ENCODE assay signal across 8 cellular contexts in the genomic region with DNA sequence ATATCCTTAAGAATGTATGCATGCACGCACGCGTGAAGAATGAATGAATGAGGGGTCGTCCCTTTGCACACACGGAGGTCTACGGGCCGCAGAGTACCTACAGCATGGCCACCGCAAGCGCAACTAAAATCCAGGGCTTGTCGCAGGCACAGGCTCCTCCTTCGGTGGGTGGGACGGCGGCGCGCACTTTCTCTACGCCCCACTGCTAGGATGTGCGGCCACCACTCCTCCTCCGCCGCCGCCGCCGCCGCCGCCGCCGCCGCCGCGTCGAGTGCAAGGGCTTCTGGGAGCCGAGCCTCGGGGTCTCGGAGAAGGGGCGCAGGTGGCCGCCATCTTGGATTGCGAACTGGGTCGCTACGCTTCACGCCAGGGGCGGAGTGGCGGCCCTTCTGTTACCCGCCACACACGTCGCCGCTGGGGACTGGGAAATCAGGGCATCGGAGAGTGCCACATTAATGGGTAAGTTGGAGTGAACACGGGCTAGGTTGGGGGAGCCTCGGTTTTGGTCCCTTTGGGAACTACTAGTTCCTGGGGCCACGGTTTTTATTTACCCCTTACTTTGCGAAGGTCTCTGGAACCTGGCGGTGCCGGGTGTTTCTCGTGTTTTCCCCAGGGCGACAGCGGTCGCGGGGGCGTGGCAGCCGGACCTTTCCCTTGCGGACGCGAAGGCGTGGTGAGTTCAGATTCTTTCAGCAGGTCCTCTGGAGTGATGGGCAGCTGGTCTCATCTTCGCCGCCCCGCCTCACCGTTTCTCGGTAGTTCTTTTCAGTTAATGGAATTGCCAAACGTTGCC. TPM values are rescaled to one million over a fixed set of nuclear protein-coding genes. Genes with fewer than 3 reads are reported as not detected.
DNase-seq lines count a peak whose midpoint lies in the region; ATAC-seq, FAIRE-seq and TF ChIP-seq lines count a peak whose summit lies in the region.

A gene (plus strand): TSS at position 332 of the 793 bp plus-strand sequence. CDS start 124 bp downstream, at position 456.

- TF ChIP-seq CTCF in adrenal gland (IDR thresholded peaks at IDR 0.05) (no peak), heart right ventricle (IDR thresholded peaks at IDR 0.05) (no peak), upper lobe of left lung (IDR thresholded peaks at IDR 0.05) (no peak)

- H3K36me3 ChIP-seq in adrenal gland (replicated peaks in 1 of 2): no peaks in the 10 kb centered on the region
- peaks cover 0 to 12% (median 0%) of the 10 kb centered on the region in 9 donors for H3K36me3 ChIP-seq in heart right ventricle
- H3K36me3 ChIP-seq in upper lobe of left lung: peaks cover 0 to 7% (median 0%) of the 10 kb centered on the region in 4 donors

- H3K27me3 ChIP-seq in adrenal gland (no peaks in the 10 kb centered on the region), heart right ventricle (no peaks in the 10 kb centered on the region), upper lobe of left lung (no peaks in the 10 kb centered on the region)

- no peak for TF ChIP-seq EP300 in upper lobe of left lung (IDR thresholded peaks at IDR 0.05)

- H3K27ac ChIP-seq in adrenal gland: peak within 1 kb of the TSS in 4 of 5 donors; percentile 90 to 97 (median 94)
- H3K27ac ChIP-seq in heart right ventricle: peak within 1 kb of the TSS; percentile 63 to 97 (median 88)
- H3K27ac ChIP-seq in upper lobe of left lung: peak within 1 kb of the TSS; percentile 85 to 95 (median 90)

- ATAC-seq in HG02840 (IDR thresholded peaks at IDR 0.05; ENCODE audit: low FRiP score, unreplicated experiment) (peak; percentile 97), heart right ventricle (peak; percentile 98 to 99 (median 98)), upper lobe of left lung (ENCODE audit: low FRiP score in 2 of 2) (peak; percentile 97 to 99)

- no peaks in the 10 kb centered on the region for H3K9me3 ChIP-seq in adrenal gland (replicated peaks in 1 of 3)
- peaks cover 0 to 7% (median 0%) of the 10 kb centered on the region in 11 donors for H3K9me3 ChIP-seq in heart right ventricle
- no peaks in the 10 kb centered on the region for H3K9me3 ChIP-seq in upper lobe of left lung

- TF ChIP-seq POLR2A in GM12892 (IDR thresholded peaks at IDR 0.05; ENCODE audit: low read depth, low read length): peak; percentile 97
- TF ChIP-seq POLR2A in adrenal gland (IDR thresholded peaks at IDR 0.05): peak in 1 of 2 donors; percentile 85
- peak in 2 of 4 donors; percentile 22 to 74 for TF ChIP-seq POLR2A in upper lobe of left lung (IDR thresholded peaks at IDR 0.05)

- intact Hi-C loops in adrenal gland (cut with DNase I) (no loop called here), heart right ventricle (cut with DNase I) (no loop called here), posterior vena cava (cut with DNase I) (no loop called here)

- FAIRE-seq in GM12892 (lab: Jason Lieb, UNC): peak; percentile 96

- DNase-seq in GM12892 (ENCODE audit: insufficient read length) (peak; percentile 81), NCI-H1436 (lab: John Stamatoyannopoulos, UW) (peak; percentile 86), SW480 (ENCODE audit: low spot score) (peak; percentile 88), adrenal gland (peak; percentile 86 to 95 (median 92)), heart right ventricle (peak; percentile 90), posterior vena cava (ENCODE audit: low spot score) (peak; percentile 97), upper lobe of left lung (peak; percentile 95 to 98)

- H3K4me3 ChIP-seq in adrenal gland: peak within 1 kb of the TSS; percentile 51 to 87 (median 80)
- peak within 1 kb of the TSS; percentile 44 to 98 (median 72) for H3K4me3 ChIP-seq in heart right ventricle
- peak within 1 kb of the TSS; percentile 56 to 76 (median 66) for H3K4me3 ChIP-seq in upper lobe of left lung

- WGBS in adrenal gland, 4 donors: 0 to 1% (median 1%) methylated on average over 22 to 69 of the region's 69 CpGs
- WGBS in heart right ventricle, 2 donors: 0% methylated on average over 67 to 69 of the region's 69 CpGs
- 0 to 1% methylated on average over 39 to 61 of the region's 69 CpGs for WGBS in upper lobe of left lung, 2 donors

- H3K4me1 ChIP-seq in adrenal gland (replicated peaks in 1 of 2) (peaks cover 10 to 20% of the 10 kb centered on the region in 2 donors), heart right ventricle (peaks cover 0 to 27% (median 17%) of the 10 kb centered on the region in 9 donors), upper lobe of left lung (peaks cover 9 to 22% (median 15%) of the 10 kb centered on the region in 4 donors)

RNA-seq across cellular contexts. Expression of the gene that starts here (rescaled TPM):
- 3.8 TPM for polyA plus RNA-seq in GM12892 (2012; ENCODE audit: missing spikeins)
- total RNA-seq in adrenal gland (10 to 100 TPM in 4 of 8 donors, 1 to 10 TPM in 4; 5.3 to 21.9 (median 11.1) TPM), heart right ventricle (10 to 100 TPM in 1 of 10 donors, 1 to 10 TPM in 9; 6.8 to 11.7 (median 8.3) TPM), posterior vena cava (10 to 100 TPM; 18.3 to 23.7 TPM), upper lobe of left lung (10 to 100 TPM in 3 of 6 donors, 1 to 10 TPM in 3; 3.1 to 20.1 (median 9.2) TPM)
- polyA plus RNA-seq in adrenal gland (1 to 10 TPM; 2.7 to 8.9 (median 5.7) TPM), heart right ventricle (1 to 10 TPM; 1.0 to 2.7 TPM)

Comparison
In these comparisons a context has a peak if more than half of its experiments do, and no peak if none do; other contexts are left out.
1. Peak in every context shown above with its lines: DNase-seq, ATAC-seq, H3K4me3 ChIP-seq and H3K27ac ChIP-seq.